In genomic region chr2:207254526-207255464, GRCh38 we compare ENCODE assay signal across 8 cellular contexts.
A peak's percentile ranks its signal among the peaks of the same experiment; 100 is the strongest.
DNase-seq lines count a peak whose midpoint lies in the region; ATAC-seq and TF ChIP-seq lines count a peak whose summit lies in the region.
"Had no signal": no experiment of that assay in that cellular context is flagged by ENCODE, and none has a peak within 500 bp of the region (broad histone marks: within the 10 kb centered on the region; RNA-seq: fewer than 3 reads in every experiment).

No MANE protein-coding gene starts in this region.

- H3K9me3 ChIP-seq in PC-9 (ENCODE audit: insufficient read depth, low read depth) (no peaks in the 10 kb centered on the region), spleen (no peaks in the 10 kb centered on the region)
- H3K9me3 ChIP-seq: upper lobe of left lung had no signal

- H3K4me3 Mint-ChIP-seq in GM23338, result no peak overlapping the region

- DNase-seq in GM23338 (ENCODE audit: low spot score), result no peak
- DNase-seq in PC-9, result peak in 1 of 2 experiments; percentile 15
- no peak for DNase-seq in epithelial cell of prostate (ENCODE audit: low read depth, low spot score)
- no peak for DNase-seq in spleen
- DNase-seq in T-helper 9 cell, result no peak
- no peak for DNase-seq in dedifferentiated amniotic fluid mesenchymal stem cell (ENCODE audit: extremely low spot score)

- no peaks in the 10 kb centered on the region for H4K20me1 ChIP-seq in GM23338 (replicated peaks; ENCODE audit: insufficient read depth)
- no peaks in the 10 kb centered on the region for H4K20me1 ChIP-seq in PC-9 (ENCODE audit: insufficient read depth)

- POLR2A ChIA-PET in PC-9 (lab: Charles Lee; ENCODE audit: unreplicated experiment), result interaction anchor here (0.5 to 1.3 kb wide), 9 partner anchors 12 to 457 kb away, joined by 3 to 13 read pairs (median 5); partner anchors contain the start of gene CCNYL1

- peaks cover 32% of the 10 kb centered on the region for H3K4me1 Mint-ChIP-seq in GM23338

- H3K79me2 ChIP-seq in GM23338 (replicated peaks; ENCODE audit: insufficient read depth) (no peaks in the 10 kb centered on the region), PC-9 (ENCODE audit: low read depth) (no peaks in the 10 kb centered on the region)

- H3K27ac Mint-ChIP-seq in GM23338, result no peak overlapping the region

- H3F3A ChIP-seq in GM23338 (replicated peaks; ENCODE audit: low read depth) (no peaks in the 10 kb centered on the region), PC-9 (ENCODE audit: insufficient read depth, low read depth) (peaks cover 24% of the 10 kb centered on the region)

- H3K4me3 ChIP-seq in GM23338 (no peak overlapping the region), PC-9 (0 out of 2 replicates have a peak overlapping the region, but pooled peaks have one; percentile 4), spleen (peak overlapping the region in 2 of 8 donors; percentile 1 to 3)
- H3K4me3 ChIP-seq: upper lobe of left lung had no signal

- CTCF ChIA-PET in PC-9 (lab: Charles Lee), result no interaction called here

- H3K4me2 ChIP-seq in GM23338 (no peak overlapping the region), PC-9 (peak overlapping the region; percentile 53)

- no peak for TF ChIP-seq CTCF in GM23338 (conservative IDR thresholded peaks at IDR 0.05; ENCODE audit: low read depth in 2 of 2)
- no peak for TF ChIP-seq CTCF in PC-9 (conservative IDR thresholded peaks at IDR 0.05)
- no peak for TF ChIP-seq CTCF in spleen (IDR thresholded peaks at IDR 0.05 in 8 of 11, conservative IDR thresholded peaks at IDR 0.05 in 3 of 11)

- no peaks in the 10 kb centered on the region for H3K36me3 ChIP-seq in GM23338 (ENCODE audit: insufficient read depth)
- H3K36me3 ChIP-seq in PC-9 (ENCODE audit: low read depth), result no peaks in the 10 kb centered on the region
- no peaks in the 10 kb centered on the region for H3K36me3 ChIP-seq in spleen
- H3K36me3 ChIP-seq: upper lobe of left lung had no signal

- peaks cover 6% of the 10 kb centered on the region; the same call in 1 of the 2 replicates for H3K9me2 ChIP-seq in GM23338 (ENCODE audit: insufficient read depth)
- no peaks in the 10 kb centered on the region for H3K9me2 ChIP-seq in PC-9 (ENCODE audit: insufficient read depth)

- no peaks in the 10 kb centered on the region for H3K36me3 Mint-ChIP-seq in GM23338 (ENCODE audit: low read depth)

- H3K27ac ChIP-seq in GM23338 (ENCODE audit: low read depth), result no peak overlapping the region
- peak overlapping the region; percentile 45 for H3K27ac ChIP-seq in PC-9
- peak overlapping the region; percentile 41 for H3K27ac ChIP-seq in epithelial cell of prostate
- H3K27ac ChIP-seq in spleen, result peak overlapping the region in 7 of 8 donors; percentile 46 to 78 (median 63)

- peaks cover 4% of the 10 kb centered on the region for H3K27me3 Mint-ChIP-seq in GM23338 (ENCODE audit: insufficient read depth, low read depth, poor library complexity)

- H3K9me3 Mint-ChIP-seq in GM23338, result no peaks in the 10 kb centered on the region

- H3K27me3 ChIP-seq in GM23338 (ENCODE audit: insufficient read depth) (no peaks in the 10 kb centered on the region), PC-9 (ENCODE audit: insufficient read depth, low read depth) (no peaks in the 10 kb centered on the region), spleen (replicated peaks in 1 of 7) (no peaks in the 10 kb centered on the region)
- H3K27me3 ChIP-seq: upper lobe of left lung had no signal

- BruUV-seq in PC-9 (replicated peaks; lab: Mats Ljungman, UMichigan), result TSS peak; percentile 69

- intact Hi-C loops in PC-9 (cut with micrococcal nuclease; ENCODE audit: unreplicated experiment), result no loop called here
- intact Hi-C loops in spleen (cut with DNase I; ENCODE audit: low total_unique reads), result no loop called here

- WGBS in spleen, 5 donors, result 12 to 25% (median 16%) methylated on average over 9 of the region's 9 CpGs

- peak overlapping the region; percentile 85; the same call in 1 of the 2 replicates for H2AFZ ChIP-seq in GM23338
- H2AFZ ChIP-seq in PC-9, result no peak overlapping the region

- H3K4me1 ChIP-seq in GM23338 (ENCODE audit: insufficient read depth) (peaks cover 17% of the 10 kb centered on the region), PC-9 (replicated peaks; ENCODE audit: insufficient read depth) (peaks cover 60% of the 10 kb centered on the region), spleen (peaks cover 0 to 62% (median 31%) of the 10 kb centered on the region in 6 donors)

- no peak for TF ChIP-seq POLR2A in spleen (IDR thresholded peaks at IDR 0.05)

- no peak for ATAC-seq in GM23338
- ATAC-seq in HG03469 (IDR thresholded peaks at IDR 0.05; ENCODE audit: unreplicated experiment), result no peak

TF ChIP-seq in GM23338, 12 proteins besides CTCF, POLR2A, EP300 and RAD21:
- TF ChIP-seq POLR2AphosphoS5 (IDR thresholded peaks at IDR 0.05; ENCODE audit: low read depth) (no peak), ZNF114 (CRISPR knock-in tag; IDR thresholded peaks at IDR 0.05) (no peak), EZH2 (IDR thresholded peaks at IDR 0.05; ENCODE audit: low read depth, unreplicated experiment) (no peak), STAT1 (IDR thresholded peaks at IDR 0.05; ENCODE audit: unreplicated experiment) (no peak), CREB1 (CRISPR knock-in tag; IDR thresholded peaks at IDR 0.05; ENCODE audit: low read depth) (no peak), EZH2phosphoT487 (IDR thresholded peaks at IDR 0.05; ENCODE audit: unreplicated experiment) (no peak), ETS1 (IDR thresholded peaks at IDR 0.05) (no peak), NANOG (IDR thresholded peaks at IDR 0.05; ENCODE audit: borderline replicate concordance) (no peak), JUNB (IDR thresholded peaks at IDR 0.05; ENCODE audit: unreplicated experiment) (no peak)
